ENCODE assay signal across 1 cellular context in genomic region chr7:44259547-44260457, GRCh38.
TF ChIP-seq lines count a peak whose summit lies in the region.

No MANE protein-coding gene starts in this region.

TF ChIP-seq in HepG2, 621 proteins besides CTCF, POLR2A, EP300 and RAD21 (continued from another document):
- TF ChIP-seq SAFB2 (CRISPR knock-in tag; IDR thresholded peaks at IDR 0.05; ENCODE audit: borderline replicate concordance, low read depth) (no peak), ZBTB7B (CRISPR knock-in tag; IDR thresholded peaks at IDR 0.05) (no peak), ZNF160 (CRISPR knock-in tag; IDR thresholded peaks at IDR 0.05) (no peak), ZNF674 (CRISPR knock-in tag; IDR thresholded peaks at IDR 0.05; ENCODE audit: low read depth) (no peak), IKZF4 (CRISPR knock-in tag; IDR thresholded peaks at IDR 0.05; ENCODE audit: borderline replicate concordance, low read depth, not compliant biosample characterization) (no peak)
- TF ChIP-seq, protein P1, sequence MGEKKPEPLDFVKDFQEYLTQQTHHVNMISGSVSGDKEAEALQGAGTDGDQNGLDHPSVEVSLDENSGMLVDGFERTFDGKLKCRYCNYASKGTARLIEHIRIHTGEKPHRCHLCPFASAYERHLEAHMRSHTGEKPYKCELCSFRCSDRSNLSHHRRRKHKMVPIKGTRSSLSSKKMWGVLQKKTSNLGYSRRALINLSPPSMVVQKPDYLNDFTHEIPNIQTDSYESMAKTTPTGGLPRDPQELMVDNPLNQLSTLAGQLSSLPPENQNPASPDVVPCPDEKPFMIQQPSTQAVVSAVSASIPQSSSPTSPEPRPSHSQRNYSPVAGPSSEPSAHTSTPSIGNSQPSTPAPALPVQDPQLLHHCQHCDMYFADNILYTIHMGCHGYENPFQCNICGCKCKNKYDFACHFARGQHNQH (CRISPR knock-in tag; IDR thresholded peaks at IDR 0.05), result no peak
